In genomic region chr7:126856691-126857291, GRCh38 we compare ENCODE assay signal across 10 cellular contexts.
DNase-seq lines count a peak whose midpoint lies in the region; ATAC-seq and TF ChIP-seq lines count a peak whose summit lies in the region.
"Had no signal": no experiment of that assay in that cellular context is flagged by ENCODE, and none has a peak within 500 bp of the region (broad histone marks: within the 10 kb centered on the region; RNA-seq: fewer than 3 reads in every experiment).

No MANE protein-coding gene starts in this region.

- no peak overlapping the region for H3K27ac ChIP-seq in foreskin keratinocyte
- H3K27ac ChIP-seq: SJSA1 had no signal

- H3K4me3 ChIP-seq in H7 (ENCODE audit: insufficient read depth, low read depth, low read length): no peak overlapping the region
- H3K4me3 ChIP-seq: lung, SJSA1 had no signal

- no peaks in the 10 kb centered on the region for H3K4me1 ChIP-seq in foreskin keratinocyte
- H3K4me1 ChIP-seq: SJSA1 had no signal

- peak; percentile 23 for DNase-seq in H7
- peak; percentile 2 for DNase-seq in NCI-H460 (ENCODE audit: extremely low read depth, low read depth)
- peak in 1 of 2 donors; percentile 22 for DNase-seq in foreskin keratinocyte
- no peak for DNase-seq in NCI-H226
- no peak for DNase-seq in GF-D8 (lab: John Stamatoyannopoulos, UW)
- DNase-seq in amniotic stem cell (lab: John Stamatoyannopoulos, UW): no peak
- DNase-seq in DMS114 treated with DMSO at 0.1 percent for 48 hours (lab: John Stamatoyannopoulos, UW; ENCODE audit: unreplicated experiment): no peak

- H3K36me3 ChIP-seq in H7 (replicated peaks; ENCODE audit: control insufficient read depth, insufficient read depth, low read length): no peaks in the 10 kb centered on the region
- H3K36me3 ChIP-seq: SJSA1 had no signal

- TF ChIP-seq CTCF in foreskin keratinocyte (conservative IDR thresholded peaks at IDR 0.05): peak; percentile 59

- H3K27me3 ChIP-seq in H7 (ENCODE audit: control insufficient read depth, insufficient read depth, low read length): no peaks in the 10 kb centered on the region
- no peaks in the 10 kb centered on the region for H3K27me3 ChIP-seq in foreskin keratinocyte
- H3K27me3 ChIP-seq: SJSA1 had no signal

- ATAC-seq in GM18499 (IDR thresholded peaks at IDR 0.05; ENCODE audit: insufficient read depth, unreplicated experiment): peak; percentile 80
- peak; percentile 44 for ATAC-seq in foreskin keratinocyte

Comparison
In these comparisons a context has a peak if more than half of its experiments do, and no peak if none do; other contexts are left out.
1. DNase-seq: peak in H7 (single experiment) and NCI-H460 (single experiment); none in NCI-H226 (single experiment), GF-D8 (single experiment), amniotic stem cell (single experiment) and DMS114 treated with DMSO at 0.1 percent for 48 hours (single experiment).